12 cellular contexts compared by ENCODE assay signal in the genomic region with DNA sequence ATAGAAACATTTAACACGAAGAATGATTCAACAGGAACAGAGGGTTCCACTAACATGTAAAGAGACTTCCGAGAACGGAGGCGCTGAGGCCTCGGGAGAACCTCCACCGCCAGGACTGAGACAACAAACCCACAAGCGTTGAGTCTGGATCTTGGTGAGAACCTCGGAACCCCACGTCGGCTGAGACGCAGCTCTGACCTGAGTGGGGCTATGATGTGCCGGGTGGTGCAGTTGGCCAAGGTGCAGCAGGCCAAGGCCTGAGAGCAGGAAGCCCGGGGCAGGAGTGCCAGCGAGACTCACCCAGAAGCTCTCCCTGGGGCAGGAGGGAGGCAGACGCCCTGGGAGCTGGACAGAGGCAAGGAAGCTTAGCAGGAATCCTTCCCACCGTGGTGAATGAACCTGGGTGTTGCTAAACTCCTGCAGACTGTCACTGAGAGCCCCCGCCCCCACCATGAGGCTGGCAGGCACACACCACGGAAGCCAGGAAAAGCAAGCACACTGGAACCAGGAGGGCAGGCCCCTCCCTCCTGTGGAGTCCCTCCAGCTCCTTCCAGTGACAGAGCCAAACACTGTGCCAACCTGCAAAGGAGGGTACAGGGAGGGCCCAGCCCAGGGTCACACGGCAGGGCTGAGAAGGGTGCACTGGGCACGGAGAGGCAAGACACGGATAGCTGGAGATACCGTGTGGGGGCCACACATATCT. TPM values are rescaled to one million over a fixed set of nuclear protein-coding genes. Genes with fewer than 3 reads are reported as not detected.
DNase-seq lines count a peak whose midpoint lies in the region; ATAC-seq and FAIRE-seq lines count a peak whose summit lies in the region.
"Had no signal": no experiment of that assay in that cellular context is flagged by ENCODE, and none has a peak within 500 bp of the region (broad histone marks: within the 10 kb centered on the region; RNA-seq: fewer than 3 reads in every experiment).

No MANE protein-coding gene starts in this region.

- peak; percentile 67 to 82 for ATAC-seq in right cardiac atrium
- peak; percentile 55 for ATAC-seq in sciatic nerve
- ATAC-seq in HG03025 (IDR thresholded peaks at IDR 0.05; ENCODE audit: low FRiP score, unreplicated experiment) = no peak
- no peak for ATAC-seq in GM18861 (IDR thresholded peaks at IDR 0.05; ENCODE audit: unreplicated experiment)

- H3K27me3 ChIP-seq in H7 (ENCODE audit: control insufficient read depth, insufficient read depth, low read length) (no peaks in the 10 kb centered on the region), right cardiac atrium (ENCODE audit: control insufficient read depth, insufficient read depth) (no peaks in the 10 kb centered on the region)

- H3K4me3 ChIP-seq in H7 (ENCODE audit: insufficient read depth, low read depth, low read length) (no peak overlapping the region), right cardiac atrium (ENCODE audit: low read length) (no peak overlapping the region)

- H3K36me3 ChIP-seq in H7 (replicated peaks; ENCODE audit: control insufficient read depth, insufficient read depth, low read length) = peaks cover 42% of the 10 kb centered on the region

- 81% methylated on average over 22 of the region's 22 CpGs for WGBS in right cardiac atrium

- H3K27ac ChIP-seq in right cardiac atrium (ENCODE audit: low read length) = no peak overlapping the region

- no peak for FAIRE-seq in HTR-8/SVneo (lab: Jason Lieb, UNC)

- H3K4me1 ChIP-seq in right cardiac atrium (ENCODE audit: control insufficient read depth, insufficient read depth, low read length) = no peaks in the 10 kb centered on the region

- H3K9me3 ChIP-seq in right cardiac atrium (ENCODE audit: control insufficient read depth, low read length) = no peaks in the 10 kb centered on the region

- DNase-seq in H7 = peak; percentile 42
- peak; percentile 21 for DNase-seq in amniotic epithelial cell (ENCODE audit: low read depth)
- peak in 2 of 3 donors; percentile 63 to 73 for DNase-seq in right cardiac atrium
- peak; percentile 47 for DNase-seq in sciatic nerve (ENCODE audit: low spot score)
- no peak for DNase-seq in HTR-8/SVneo (ENCODE audit: insufficient read length, low spot score)
- DNase-seq in GM19238 (ENCODE audit: insufficient read length, low spot score) = no peak
- DNase-seq: cerebellar nuclear complex, COR-L47, mesenchymal stem cell, NCI-H82 had no signal

- intact Hi-C loops in right cardiac atrium (cut with DNase I) = no loop called here
- intact Hi-C loops in sciatic nerve (cut with DNase I) = no loop called here

RNA-seq across cellular contexts. Expression of a gene that starts 34.8 kb away (rescaled TPM):
- total RNA-seq in H7 (2014; rRNA removed; shearing (Covaris generic)) = 12.9 and 15.3 TPM in 2 replicates
- total RNA-seq in right cardiac atrium (1 to 10 TPM; 4.3 to 7.7 (median 5.3) TPM), sciatic nerve (13.0 TPM)
- polyA plus RNA-seq in right cardiac atrium = 3.7 TPM

RNA-seq across cellular contexts. Expression of a gene that starts 48.5 kb away (rescaled TPM):
- total RNA-seq in H7 (2014; rRNA removed; shearing (Covaris generic)) = 40.5 and 41.9 TPM in 2 replicates
- total RNA-seq in right cardiac atrium = 10 to 100 TPM; 48.0 to 52.2 (median 50.7) TPM
- 45.4 TPM for polyA plus RNA-seq in right cardiac atrium
- total RNA-seq in sciatic nerve = 43.8 TPM

Comparison
In these comparisons a context has a peak if more than half of its experiments do, and no peak if none do; other contexts are left out.
1. DNase-seq: peak in H7 (single experiment), amniotic epithelial cell (single experiment), right cardiac atrium (2 of 3) and sciatic nerve (single experiment); none in HTR-8/SVneo (single experiment) and GM19238 (single experiment).
2. ATAC-seq: peak in right cardiac atrium (2 of 2) and sciatic nerve (single experiment); none in HG03025 (single experiment) and GM18861 (single experiment).